ENCODE assay signal across 10 cellular contexts in the genomic region with DNA sequence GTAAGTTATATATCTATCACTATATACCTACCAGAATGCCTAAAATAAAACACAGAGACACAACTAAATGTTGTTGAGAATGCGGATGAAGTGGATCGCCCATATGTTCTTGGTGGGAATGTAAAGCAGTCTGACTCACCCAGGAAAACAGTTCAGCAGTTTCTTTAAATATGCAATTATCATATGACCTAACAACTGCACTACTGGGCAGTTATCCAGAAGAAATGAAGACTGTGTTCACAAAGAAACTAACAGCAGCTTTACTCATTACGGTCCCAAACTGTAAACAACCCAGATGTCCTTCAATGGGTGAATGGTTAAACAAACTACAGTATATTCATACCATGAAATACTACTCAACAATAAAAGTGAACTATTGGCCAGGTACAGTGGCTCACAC.
DNase-seq lines count a peak whose midpoint lies in the region; ATAC-seq and TF ChIP-seq lines count a peak whose summit lies in the region.
"Had no signal": no experiment of that assay in that cellular context is flagged by ENCODE, and none has a peak within 500 bp of the region (broad histone marks: within the 10 kb centered on the region; RNA-seq: fewer than 3 reads in every experiment).

No MANE protein-coding gene starts in this region.

- peak; percentile 15 for DNase-seq in AG08395 (ENCODE audit: low spot score)
- peak; percentile 87 for DNase-seq in HFF-Myc (ENCODE audit: extremely low read depth, low read depth)
- DNase-seq in adipocyte (ENCODE audit: low read depth) = peak; percentile 82
- peak; percentile 26 for DNase-seq in kidney tubule cell (ENCODE audit: low spot score)
- DNase-seq in SW 1271 (lab: John Stamatoyannopoulos, UW) = no peak
- DNase-seq in GM10266 (ENCODE audit: extremely low spot score) = no peak
- no peak for DNase-seq in DMS79 (lab: John Stamatoyannopoulos, UW)
- DNase-seq: activated effector memory CD4-positive, alpha-beta T cell treated with Interleukin-2 at 50 U/mL for 16 hours had no signal

- H3K36me3 ChIP-seq in adipocyte (ENCODE audit: control insufficient read depth, insufficient read depth, low read length, severe bottlenecking) = no peaks in the 10 kb centered on the region

- no peak for ATAC-seq in GM18873 (IDR thresholded peaks at IDR 0.05; ENCODE audit: low FRiP score, unreplicated experiment)
- ATAC-seq: GM23338 had no signal

- TF ChIP-seq CTCF in HFF-Myc (IDR thresholded peaks at IDR 0.05; ENCODE audit: low read depth, low read length, missing control alignments) (no peak), GM10266 (IDR thresholded peaks at IDR 0.05; ENCODE audit: control insufficient read depth, insufficient read depth, low read depth, missing control alignments) (no peak)

- no peaks in the 10 kb centered on the region for H3K27me3 ChIP-seq in adipocyte (replicated peaks; ENCODE audit: control insufficient read depth, insufficient read depth, low read length)

- H3K4me3 ChIP-seq in HFF-Myc (replicated peaks; ENCODE audit: low read depth, low read length) = no peak overlapping the region
- no peak overlapping the region for H3K4me3 ChIP-seq in adipocyte (ENCODE audit: low read length)
- H3K4me3 ChIP-seq: GM23338 had no signal

- peaks cover 5% of the 10 kb centered on the region for H3K4me1 ChIP-seq in adipocyte (ENCODE audit: control insufficient read depth, insufficient read depth, low read length)

- no peaks in the 10 kb centered on the region for H3K9me3 ChIP-seq in adipocyte (ENCODE audit: control insufficient read depth, low read length)

- H3K9ac ChIP-seq in adipocyte (ENCODE audit: low read length) = no peak overlapping the region

Comparison
In these comparisons a context has a peak if more than half of its experiments do, and no peak if none do; other contexts are left out.
1. DNase-seq: peak in AG08395 (single experiment), HFF-Myc (single experiment), adipocyte (single experiment) and kidney tubule cell (single experiment); none in SW 1271 (0 of 2), GM10266 (single experiment) and DMS79 (single experiment).